In the genomic region with DNA sequence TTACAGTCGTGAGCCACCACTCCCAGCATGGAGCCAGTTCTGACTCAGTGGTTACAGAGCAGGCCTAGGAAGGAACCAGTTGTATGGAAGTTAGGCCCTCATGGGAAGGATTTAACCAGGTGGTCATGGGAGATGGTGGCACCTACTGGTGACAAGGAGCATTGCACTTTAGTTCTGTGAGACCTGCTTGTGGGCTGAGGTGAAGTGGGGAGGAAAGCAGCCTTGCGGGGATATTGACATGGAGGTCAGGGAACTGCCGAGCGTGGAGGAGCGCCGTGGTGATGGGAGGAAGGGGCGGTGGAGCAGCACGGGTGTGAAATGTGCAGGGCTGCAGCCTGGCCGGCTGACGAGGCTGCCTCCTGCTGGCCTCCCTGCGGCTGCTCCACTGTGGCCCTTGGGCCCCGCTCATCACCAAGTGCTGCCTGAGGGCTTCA, we compare ENCODE assay signal across 8 cellular contexts.
DNase-seq lines count a peak whose midpoint lies in the region; ATAC-seq, FAIRE-seq and TF ChIP-seq lines count a peak whose summit lies in the region.

No MANE protein-coding gene starts in this region.

- no peaks in the 10 kb centered on the region for H3K36me3 ChIP-seq in sigmoid colon

- no peak for TF ChIP-seq EP300 in sigmoid colon (IDR thresholded peaks at IDR 0.05)

- CTCF ChIA-PET in CD4-positive, alpha-beta T cell (lab: Charles Lee) = interaction anchor here (1.1 to 2.1 kb wide), 2 partner anchors 15 to 506 kb away, joined by 3 to 10 read pairs; no protein-coding TSS in a partner anchor

- TF ChIP-seq CTCF in CD4-positive, alpha-beta T cell (IDR thresholded peaks at IDR 0.05) = peak; percentile 77
- TF ChIP-seq CTCF in sigmoid colon (IDR thresholded peaks at IDR 0.05) = peak in 3 of 4 experiments; percentile 42 to 50 (median 45)

- no peaks in the 10 kb centered on the region for H3K9me3 ChIP-seq in CD4-positive, alpha-beta T cell (ENCODE audit: control insufficient read depth, low read length)
- H3K9me3 ChIP-seq in sigmoid colon = no peaks in the 10 kb centered on the region

- POLR2A ChIA-PET in CD4-positive, alpha-beta T cell (lab: Charles Lee) = no interaction called here

- no peak for FAIRE-seq in frontal cortex (lab: Jason Lieb, UNC)

- no peak overlapping the region for H3K4me3 ChIP-seq in sigmoid colon

- H3K4me3 Mint-ChIP-seq in CD4-positive, alpha-beta T cell = no peak overlapping the region

- intact Hi-C loops in CD4-positive, alpha-beta T cell (cut with DNase I, micrococcal nuclease) = loop anchor here (1.0 to 5.0 kb wide), 5 partner anchors 100 to 910 kb away; a partner anchor contains a TSS
- intact Hi-C loops in sigmoid colon (cut with DNase I) = no loop called here

- H3K27me3 ChIP-seq in CD4-positive, alpha-beta T cell (ENCODE audit: control insufficient read depth, insufficient read depth, low read length) = no peaks in the 10 kb centered on the region
- H3K27me3 ChIP-seq in sigmoid colon = no peaks in the 10 kb centered on the region

- DNase-seq in CD4-positive, alpha-beta T cell = peak in 7 of 10 experiments; percentile 9 to 24 (median 11)
- DNase-seq in NCI-H774 (lab: John Stamatoyannopoulos, UW) (peak; percentile 59), activated T-cell treated with anti-CD3 and anti-CD28 coated beads for 24 hours (ENCODE audit: low read depth) (peak; percentile 33), fibroblast of the conjunctiva (ENCODE audit: low read depth) (peak; percentile 44), sigmoid colon (peak; percentile 60), Ammon's horn (ENCODE audit: low spot score) (no peak), frontal cortex (ENCODE audit: low spot score in 2 of 2) (no peak)

- H3K27ac Mint-ChIP-seq in CD4-positive, alpha-beta T cell = no peak overlapping the region

- 75 to 85% methylated on average over 12 of the region's 12 CpGs for WGBS in sigmoid colon, 2 donors

- peaks cover 30% of the 10 kb centered on the region for H3K4me1 Mint-ChIP-seq in CD4-positive, alpha-beta T cell (ENCODE audit: low read depth)

- ATAC-seq in CD4-positive, alpha-beta T cell (ENCODE audit: poor library complexity) = peak; percentile 60
- ATAC-seq in GM21367 (IDR thresholded peaks at IDR 0.05; ENCODE audit: unreplicated experiment) = peak; percentile 42

- no peaks in the 10 kb centered on the region for H3K36me3 Mint-ChIP-seq in CD4-positive, alpha-beta T cell (ENCODE audit: low read depth)

- TF ChIP-seq POLR2A in sigmoid colon (IDR thresholded peaks at IDR 0.05) = no peak

- H3K4me1 ChIP-seq in sigmoid colon = peaks cover 0 to 11% (median 4%) of the 10 kb centered on the region in 4 donors

- no peaks in the 10 kb centered on the region for H3K9me3 Mint-ChIP-seq in CD4-positive, alpha-beta T cell

- no peaks in the 10 kb centered on the region for H3K27me3 Mint-ChIP-seq in CD4-positive, alpha-beta T cell

- no peak overlapping the region for H3K27ac ChIP-seq in CD4-positive, alpha-beta T cell (ENCODE audit: low read depth, low read length)
- no peak overlapping the region for H3K27ac ChIP-seq in sigmoid colon

Comparison
In these comparisons a context has a peak if more than half of its experiments do, and no peak if none do; other contexts are left out.
1. DNase-seq: peak in CD4-positive, alpha-beta T cell (7 of 10), NCI-H774 (single experiment), activated T-cell treated with anti-CD3 and anti-CD28 coated beads for 24 hours (single experiment), fibroblast of the conjunctiva (single experiment) and sigmoid colon (single experiment); none in Ammon's horn (single experiment) and frontal cortex (0 of 2).